In the genomic region with DNA sequence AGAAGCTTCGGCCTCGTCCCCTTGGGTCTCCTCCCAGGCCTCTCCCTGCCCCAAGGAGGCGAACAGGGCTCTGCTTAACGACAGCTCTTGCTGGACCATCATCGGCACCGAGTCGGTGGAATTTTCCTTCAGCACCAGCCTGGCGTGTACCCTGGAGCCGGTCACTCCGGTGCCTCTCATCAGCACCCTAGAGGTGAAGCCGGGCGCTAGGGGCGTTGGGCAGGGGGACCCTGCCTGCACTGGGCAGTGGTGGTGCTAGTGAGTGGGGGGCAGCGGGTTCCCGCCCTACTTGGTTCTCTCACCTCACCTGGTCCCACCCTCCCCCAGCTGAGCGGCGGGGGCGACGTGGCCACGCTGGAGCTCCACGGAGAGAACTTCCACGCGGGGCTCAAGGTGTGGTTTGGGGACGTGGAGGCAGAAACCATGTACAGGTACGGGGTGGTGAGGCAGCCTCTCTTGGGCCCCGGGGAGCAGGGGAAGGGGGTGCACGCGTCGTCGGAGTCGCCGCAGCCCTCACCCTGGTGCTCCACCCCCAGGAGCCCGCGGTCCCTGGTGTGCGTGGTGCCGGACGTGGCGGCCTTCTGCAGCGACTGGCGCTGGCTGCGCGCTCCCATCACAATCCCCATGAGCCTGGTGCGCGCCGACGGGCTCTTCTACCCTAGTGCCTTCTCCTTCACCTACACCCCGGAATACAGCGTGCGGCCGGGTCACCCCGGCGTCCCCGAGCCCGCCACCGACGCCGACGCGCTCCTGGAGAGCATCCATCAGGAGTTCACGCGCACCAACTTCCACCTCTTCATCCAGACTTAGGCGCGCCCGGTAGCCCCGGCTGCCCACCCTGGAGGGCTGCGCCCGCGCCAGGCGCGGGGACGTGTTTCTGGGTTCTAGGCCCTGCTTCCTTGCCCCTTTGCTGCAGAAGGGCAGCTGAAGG, we compare ENCODE assay signal across 17 cellular contexts. TPM values are rescaled to one million over a fixed set of nuclear protein-coding genes. Genes with fewer than 3 reads are reported as not detected.
A peak's percentile ranks its signal among the peaks of the same experiment; 100 is the strongest.
DNase-seq lines count a peak whose midpoint lies in the region; ATAC-seq, FAIRE-seq and TF ChIP-seq lines count a peak whose summit lies in the region.
"Had no signal": no experiment of that assay in that cellular context is flagged by ENCODE, and none has a peak within 500 bp of the region (broad histone marks: within the 10 kb centered on the region; RNA-seq: fewer than 3 reads in every experiment).

No MANE protein-coding gene starts in this region.

- ATAC-seq in activated naive CD4-positive, alpha-beta T cell treated with anti-CD3 and anti-CD28 coated beads, Interleukin-2, amount 50 U/mL, for 72 hours, result no peak
- ATAC-seq in RWPE2 (ENCODE audit: low read depth), result 0 out of 3 replicates have a peak, but pooled peaks have one; percentile 3
- ATAC-seq in K562, result no peak
- ATAC-seq in stimulated activated effector memory CD8-positive, alpha-beta T cell treated with anti-CD3 and anti-CD28 coated beads, Interleukin-12 subunit alpha, Interleukin-12 subunit beta, amount 100 ng/mL, for 72 hours, result peak; percentile 22
- no peak for ATAC-seq in GM18498 (IDR thresholded peaks at IDR 0.05; ENCODE audit: unreplicated experiment)
- ATAC-seq: GM12878 had no signal

- peaks cover 5% of the 10 kb centered on the region; the same call in 1 of the 2 replicates for H4K20me1 ChIP-seq in K562 (replicated peaks; ENCODE audit: control insufficient read depth, insufficient read depth, low read length)
- H4K20me1 ChIP-seq: BLaER1 had no signal

- peak; percentile 25 for DNase-seq in activated naive CD4-positive, alpha-beta T cell treated with anti-CD3 and anti-CD28 coated beads, Interleukin-2, amount 10 ng/mL, durations not matched to agents 7 days and 5 days
- no peak for DNase-seq in activated naive CD4-positive, alpha-beta T cell treated with anti-CD3 and anti-CD28 coated beads, Interleukin-2, amount 50 U/mL, for 72 hours (ENCODE audit: low spot score in 2 of 2)
- DNase-seq in RWPE2 (ENCODE audit: low spot score) (peak; percentile 82), K562 (ENCODE audit: extremely low read depth in 1 of 4, low spot score in 3 of 4) (no peak), AG20443 (ENCODE audit: low spot score) (no peak)
- DNase-seq in stimulated activated effector memory CD8-positive, alpha-beta T cell treated with anti-CD3 and anti-CD28 coated beads, Interleukin-12 subunit alpha, Interleukin-12 subunit beta, amount 100 ng/mL, for 72 hours (ENCODE audit: low spot score in 2 of 2), result no peak
- DNase-seq: CD8-positive, alpha-beta memory T cell; DMS79; GM23248; IMR-90 had no signal

- H3K4me3 Mint-ChIP-seq in activated naive CD4-positive, alpha-beta T cell treated with anti-CD3 and anti-CD28 coated beads, Interleukin-2, amount 10 ng/mL, durations not matched to agents 7 days and 5 days, result no peak overlapping the region
- no peak overlapping the region for H3K4me3 Mint-ChIP-seq in stimulated activated effector memory CD8-positive, alpha-beta T cell treated with anti-CD3 and anti-CD28 coated beads, Interleukin-12 subunit alpha, Interleukin-12 subunit beta, amount 100 ng/mL, for 72 hours

- H3K36me3 ChIP-seq in RWPE2 (ENCODE audit: low read depth) (no peaks in the 10 kb centered on the region), K562 (ENCODE audit: control insufficient read depth, insufficient read depth, low read length) (no peaks in the 10 kb centered on the region)
- H3K36me3 ChIP-seq: BLaER1 had no signal

- no peak overlapping the region for H2AFZ ChIP-seq in K562 (ENCODE audit: low read depth, low read length)
- H2AFZ ChIP-seq: GM23248 had no signal

- H3K79me2 ChIP-seq in K562 (ENCODE audit: control insufficient read depth, insufficient read depth, low read length), result no peaks in the 10 kb centered on the region

- no peaks in the 10 kb centered on the region for H3K36me3 Mint-ChIP-seq in activated naive CD4-positive, alpha-beta T cell treated with anti-CD3 and anti-CD28 coated beads, Interleukin-2, amount 10 ng/mL, durations not matched to agents 7 days and 5 days
- no peaks in the 10 kb centered on the region for H3K36me3 Mint-ChIP-seq in activated naive CD4-positive, alpha-beta T cell treated with anti-CD3 and anti-CD28 coated beads, Interleukin-2, amount 50 U/mL, for 72 hours
- no peaks in the 10 kb centered on the region for H3K36me3 Mint-ChIP-seq in stimulated activated effector memory CD8-positive, alpha-beta T cell treated with anti-CD3 and anti-CD28 coated beads, Interleukin-12 subunit alpha, Interleukin-12 subunit beta, amount 100 ng/mL, for 72 hours
- H3K36me3 Mint-ChIP-seq: CD8-positive, alpha-beta memory T cell had no signal

- H3K9me1 ChIP-seq in K562 (ENCODE audit: control insufficient read depth, insufficient read depth, low read length), result peaks cover 3% of the 10 kb centered on the region

- H3K27ac ChIP-seq in RWPE2 (ENCODE audit: poor library complexity, severe bottlenecking) (no peak overlapping the region), K562 (ENCODE audit: extremely low read depth, low read depth, low read length) (no peak overlapping the region)
- H3K27ac ChIP-seq: A549, BLaER1, GM23248 had no signal

- BruUV-seq in K562 (replicated peaks; lab: Mats Ljungman, UMichigan), result no TSS peak

- H3K27ac Mint-ChIP-seq in activated naive CD4-positive, alpha-beta T cell treated with anti-CD3 and anti-CD28 coated beads, Interleukin-2, amount 10 ng/mL, durations not matched to agents 7 days and 5 days, result no peak overlapping the region
- no peak overlapping the region for H3K27ac Mint-ChIP-seq in activated naive CD4-positive, alpha-beta T cell treated with anti-CD3 and anti-CD28 coated beads, Interleukin-2, amount 50 U/mL, for 72 hours
- no peak overlapping the region for H3K27ac Mint-ChIP-seq in stimulated activated effector memory CD8-positive, alpha-beta T cell treated with anti-CD3 and anti-CD28 coated beads, Interleukin-12 subunit alpha, Interleukin-12 subunit beta, amount 100 ng/mL, for 72 hours
- H3K27ac Mint-ChIP-seq: CD8-positive, alpha-beta memory T cell had no signal

- FAIRE-seq in K562 (lab: Jason Lieb, UNC), result no peak
- FAIRE-seq: A549, GM12878, H54 had no signal

- H3K4me1 Mint-ChIP-seq in activated naive CD4-positive, alpha-beta T cell treated with anti-CD3 and anti-CD28 coated beads, Interleukin-2, amount 10 ng/mL, durations not matched to agents 7 days and 5 days, result peaks cover 46% of the 10 kb centered on the region
- peaks cover 33% of the 10 kb centered on the region for H3K4me1 Mint-ChIP-seq in stimulated activated effector memory CD8-positive, alpha-beta T cell treated with anti-CD3 and anti-CD28 coated beads, Interleukin-12 subunit alpha, Interleukin-12 subunit beta, amount 100 ng/mL, for 72 hours

- 17% methylated on average over 52 of the region's 71 CpGs for WGBS in K562 (ENCODE audit: insufficient coverage, low coverage, missing lambda C conversion rate)

- TF ChIP-seq POLR2A in K562 (conservative IDR thresholded peaks at IDR 0.05), result no peak

- CTCF ChIA-PET in activated naive CD4-positive, alpha-beta T cell treated with anti-CD3 and anti-CD28 coated beads, Interleukin-2, amount 10 ng/mL, durations not matched to agents 7 days and 5 days (lab: Charles Lee), result interaction anchor here (0.8 to 5.6 kb wide), 6 partner anchors 14 to 454 kb away, joined by 3 to 40 read pairs (median 10); no protein-coding TSS in a partner anchor
- CTCF ChIA-PET in K562 (lab: Yijun Ruan, JAX; ENCODE audit: low intra/inter-chr PET ratio), result interaction anchor here (0.9 kb wide), 1 partner anchor 454 kb away, joined by 3 read pairs; no protein-coding TSS in a partner anchor

- TF ChIP-seq EP300 in K562 (IDR thresholded peaks at IDR 0.05; ENCODE audit: low read length), result no peak

- peaks cover 72% of the 10 kb centered on the region for H3K27me3 Mint-ChIP-seq in activated naive CD4-positive, alpha-beta T cell treated with anti-CD3 and anti-CD28 coated beads, Interleukin-2, amount 10 ng/mL, durations not matched to agents 7 days and 5 days

- intact Hi-C loops in K562 (cut with micrococcal nuclease), result loop anchor here (10.0 kb wide), 1 partner anchor 228 kb away; a partner anchor contains a TSS

- H3K27me3 ChIP-seq in RWPE2 (ENCODE audit: insufficient read depth, poor library complexity, severe bottlenecking) (peaks cover 30% of the 10 kb centered on the region), K562 (ENCODE audit: control insufficient read depth in 2 of 2, insufficient read depth in 2 of 2, low read length in 2 of 2) (peaks cover 13 to 47% of the 10 kb centered on the region in 2 experiments; a peak in 4 of 5 replicates)
- H3K27me3 ChIP-seq: BLaER1 had no signal

- peaks cover 2% of the 10 kb centered on the region for H3K4me1 ChIP-seq in RWPE2 (ENCODE audit: insufficient read depth, poor library complexity, severe bottlenecking)
- H3K4me1 ChIP-seq in K562 (replicated peaks in 1 of 2; ENCODE audit: control insufficient read depth in 2 of 2, insufficient read depth in 2 of 2, low read length in 2 of 2), result peaks cover 0 to 22% of the 10 kb centered on the region in 2 experiments; a peak in 2 of 5 replicates
- H3K4me1 ChIP-seq: A549 had no signal

- no peak for TF ChIP-seq RAD21 in K562 (CRISPR knock-in tag; conservative IDR thresholded peaks at IDR 0.05 in 1 of 2, IDR thresholded peaks at IDR 0.05 in 1 of 2)

- H3K4me2 ChIP-seq in K562 (ENCODE audit: insufficient read depth, low read length), result no peak overlapping the region
- H3K4me2 ChIP-seq: A549 had no signal

- in situ Hi-C loops in K562 (cut with MboI), result no loop called here

- no peak overlapping the region for H3K9ac ChIP-seq in K562 (ENCODE audit: insufficient read depth in 1 of 2, low read depth in 2 of 2, low read length in 2 of 2)
- H3K9ac ChIP-seq: BLaER1, GM23248 had no signal

- POLR2A ChIA-PET in K562 (lab: Yijun Ruan, JAX), result interaction anchor here (0.6 to 1.1 kb wide), 6 partner anchors 9 to 349 kb away, joined by 3 read pairs; no protein-coding TSS in a partner anchor

- H3K9me3 ChIP-seq in RWPE2 (ENCODE audit: severe bottlenecking) (no peaks in the 10 kb centered on the region), K562 (replicated peaks; ENCODE audit: control insufficient read depth, insufficient read depth, low read depth, low read length) (no peaks in the 10 kb centered on the region)
- H3K9me3 ChIP-seq: A549, BLaER1 had no signal

- no peak overlapping the region for H3K4me3 ChIP-seq in RWPE2 (ENCODE audit: severe bottlenecking)
- no peak overlapping the region for H3K4me3 ChIP-seq in K562
- H3K4me3 ChIP-seq: A549, BLaER1, GM12878, GM23248 had no signal

- TF ChIP-seq CTCF in RWPE2 (IDR thresholded peaks at IDR 0.05; ENCODE audit: poor library complexity, severe bottlenecking) (no peak), K562 (IDR thresholded peaks at IDR 0.05 in 2 of 3, conservative IDR thresholded peaks at IDR 0.05 in 1 of 3; ENCODE audit: insufficient read depth in 2 of 3, low read depth in 1 of 3, low read length in 3 of 3) (no peak)

- H3K9me3 Mint-ChIP-seq in activated naive CD4-positive, alpha-beta T cell treated with anti-CD3 and anti-CD28 coated beads, Interleukin-2, amount 10 ng/mL, durations not matched to agents 7 days and 5 days, result no peaks in the 10 kb centered on the region
- no peaks in the 10 kb centered on the region for H3K9me3 Mint-ChIP-seq in activated naive CD4-positive, alpha-beta T cell treated with anti-CD3 and anti-CD28 coated beads, Interleukin-2, amount 50 U/mL, for 72 hours
- no peaks in the 10 kb centered on the region for H3K9me3 Mint-ChIP-seq in stimulated activated effector memory CD8-positive, alpha-beta T cell treated with anti-CD3 and anti-CD28 coated beads, Interleukin-12 subunit alpha, Interleukin-12 subunit beta, amount 100 ng/mL, for 72 hours

RNA-seq across cellular contexts. Expression of a gene that starts 8.3 kb away (rescaled TPM):
- 1 to 10 TPM in 1 of 2 donors, under 1 TPM in 1; 0.11 to 1.4 TPM for total RNA-seq in activated naive CD4-positive, alpha-beta T cell treated with anti-CD3 and anti-CD28 coated beads, Interleukin-2, amount 50 U/mL, for 72 hours
- total RNA-seq in K562 (2011; cell fraction: chromatin; rRNA removed; ENCODE audit: low replicate concordance), result not detected in 2 replicates
- total RNA-seq in K562 (2011; cell fraction: nucleolus; rRNA removed), result not detected in 2 replicates
- not detected in 2 replicates for total RNA-seq in K562 (2011; cell fraction: nucleoplasm; rRNA removed)
- total RNA-seq in K562 (2014; rRNA removed) (0.09 and 0.24 TPM in 2 replicates), K562 (2014; rRNA removed; fragmentation: Illumina TruSeq; extraction: Trizol) (not detected in 2 replicates), K562 (2015; rRNA removed; fragmentation: Illumina TruSeq; extraction: Trizol) (not detected in 2 replicates), K562 (2021) (0.13 TPM in 1 of 2 replicates, not detected in the other)
- polyA plus RNA-seq in K562 (2011; rRNA removed) (not detected in 2 replicates), K562 (2014; fragmentation: Illumina TruSeq; extraction: Trizol) (not detected in 2 replicates), K562 (2014; fragmentation: Nextera tagmentation; extraction: Ambion mirVana) (not detected), K562 (2014; rRNA removed) (0.20 TPM in 1 of 2 replicates, not detected in the other)
- 0.15 TPM in 1 of 2 replicates, not detected in the other for polyA plus RNA-seq in K562 (2011; cell fraction: cytosol; rRNA removed)
- 0.08 TPM in 1 of 2 replicates, not detected in the other for polyA plus RNA-seq in K562 (2011; cell fraction: nucleus; rRNA removed)
- 0.04 TPM in 1 of 2 replicates, not detected in the other for polyA plus RNA-seq in K562 (2012)
- polyA minus RNA-seq in K562 (2011; rRNA and poly(A)+ RNA removed), result not detected in 2 replicates
- polyA minus RNA-seq in K562 (2011; cell fraction: cytosol; rRNA and poly(A)+ RNA removed), result not detected in 2 replicates
- polyA minus RNA-seq in K562 (2011; cell fraction: nucleus; rRNA and poly(A)+ RNA removed), result not detected in 2 replicates
- total RNA-seq: G401, GM12878, GM23248, IMR-90 had no signal
- polyA plus RNA-seq: AG04450; CD8-positive, alpha-beta memory T cell; GM23248 had no signal

RNA-seq across cellular contexts. Expression of a gene that starts 9.8 kb away (rescaled TPM):
- not detected for total RNA-seq in activated naive CD4-positive, alpha-beta T cell treated with anti-CD3 and anti-CD28 coated beads, Interleukin-2, amount 50 U/mL, for 72 hours
- total RNA-seq in K562 (2011; cell fraction: chromatin; rRNA removed; ENCODE audit: low replicate concordance), result not detected in 2 replicates
- total RNA-seq in K562 (2011; cell fraction: nucleolus; rRNA removed), result not detected in 2 replicates
- total RNA-seq in K562 (2011; cell fraction: nucleoplasm; rRNA removed), result not detected in 2 replicates
- total RNA-seq in K562 (2014; rRNA removed) (not detected in 2 replicates), K562 (2014; rRNA removed; fragmentation: Illumina TruSeq; extraction: Trizol) (not detected in 2 replicates), K562 (2015; rRNA removed; fragmentation: Illumina TruSeq; extraction: Trizol) (not detected in 2 replicates), K562 (2021) (not detected in 2 replicates)
- polyA plus RNA-seq in K562 (2011; rRNA removed) (not detected in 2 replicates), K562 (2014; fragmentation: Illumina TruSeq; extraction: Trizol) (not detected in 2 replicates), K562 (2014; fragmentation: Nextera tagmentation; extraction: Ambion mirVana) (not detected), K562 (2014; rRNA removed) (not detected in 2 replicates)
- polyA plus RNA-seq in K562 (2011; cell fraction: cytosol; rRNA removed), result not detected in 2 replicates
- not detected in 2 replicates for polyA plus RNA-seq in K562 (2011; cell fraction: nucleus; rRNA removed)
- not detected in 2 replicates for polyA plus RNA-seq in K562 (2012)
- polyA minus RNA-seq in K562 (2011; rRNA and poly(A)+ RNA removed), result not detected in 2 replicates
- polyA minus RNA-seq in K562 (2011; cell fraction: cytosol; rRNA and poly(A)+ RNA removed), result not detected in 2 replicates
- not detected in 2 replicates for polyA minus RNA-seq in K562 (2011; cell fraction: nucleus; rRNA and poly(A)+ RNA removed)
- total RNA-seq: CD8-positive, alpha-beta memory T cell; G401; GM23248; IMR-90 had no signal
- polyA plus RNA-seq: A549; AG04450; CD8-positive, alpha-beta memory T cell; GM12878; GM23248; IMR-90 had no signal

RNA-seq across cellular contexts. Expression of a gene that starts 31.8 kb away (rescaled TPM):
- total RNA-seq in activated naive CD4-positive, alpha-beta T cell treated with anti-CD3 and anti-CD28 coated beads, Interleukin-2, amount 50 U/mL, for 72 hours, result 10 to 100 TPM; 23.5 to 33.0 TPM
- 3.6 and 8.4 TPM in 2 replicates for total RNA-seq in K562 (2011; cell fraction: chromatin; rRNA removed; ENCODE audit: low replicate concordance)
- 8.3 and 10.0 TPM in 2 replicates for total RNA-seq in K562 (2011; cell fraction: nucleolus; rRNA removed)
- total RNA-seq in K562 (2011; cell fraction: nucleoplasm; rRNA removed), result 9.6 and 14.5 TPM in 2 replicates
- total RNA-seq in K562 (2014; rRNA removed) (6.0 and 6.9 TPM in 2 replicates), K562 (2014; rRNA removed; fragmentation: Illumina TruSeq; extraction: Trizol) (6.3 and 7.5 TPM in 2 replicates), K562 (2015; rRNA removed; fragmentation: Illumina TruSeq; extraction: Trizol) (8.9 and 9.7 TPM in 2 replicates), K562 (2021) (8.7 and 10.7 TPM in 2 replicates)
- polyA plus RNA-seq in K562 (2011; rRNA removed) (4.7 and 5.3 TPM in 2 replicates), K562 (2014; fragmentation: Illumina TruSeq; extraction: Trizol) (7.8 and 8.4 TPM in 2 replicates), K562 (2014; fragmentation: Nextera tagmentation; extraction: Ambion mirVana) (1 to 10 TPM; 2.1 to 4.2 TPM), K562 (2014; rRNA removed) (6.4 and 6.7 TPM in 2 replicates)
- polyA plus RNA-seq in K562 (2011; cell fraction: cytosol; rRNA removed), result 3.7 and 4.4 TPM in 2 replicates
- 2.4 and 3.4 TPM in 2 replicates for polyA plus RNA-seq in K562 (2011; cell fraction: nucleus; rRNA removed)
- polyA plus RNA-seq in K562 (2012), result 9.2 and 11.6 TPM in 2 replicates
- 9.0 and 9.1 TPM in 2 replicates for polyA minus RNA-seq in K562 (2011; rRNA and poly(A)+ RNA removed)
- polyA minus RNA-seq in K562 (2011; cell fraction: cytosol; rRNA and poly(A)+ RNA removed), result 6.7 and 7.5 TPM in 2 replicates
- 1.2 and 1.7 TPM in 2 replicates for polyA minus RNA-seq in K562 (2011; cell fraction: nucleus; rRNA and poly(A)+ RNA removed)

RNA-seq across cellular contexts. Expression of a gene that starts 46.5 kb away (rescaled TPM):
- 10 to 100 TPM; 28.0 to 33.3 TPM for total RNA-seq in activated naive CD4-positive, alpha-beta T cell treated with anti-CD3 and anti-CD28 coated beads, Interleukin-2, amount 50 U/mL, for 72 hours
- total RNA-seq in K562 (2011; cell fraction: chromatin; rRNA removed; ENCODE audit: low replicate concordance), result 34.4 and 53.1 TPM in 2 replicates
- 52.6 and 58.5 TPM in 2 replicates for total RNA-seq in K562 (2011; cell fraction: nucleolus; rRNA removed)
- 50.7 and 61.6 TPM in 2 replicates for total RNA-seq in K562 (2011; cell fraction: nucleoplasm; rRNA removed)
- total RNA-seq in K562 (2014; rRNA removed) (11.1 and 17.5 TPM in 2 replicates), K562 (2014; rRNA removed; fragmentation: Illumina TruSeq; extraction: Trizol) (14.3 and 15.3 TPM in 2 replicates), K562 (2015; rRNA removed; fragmentation: Illumina TruSeq; extraction: Trizol) (16.4 and 17.5 TPM in 2 replicates), K562 (2021) (20.4 and 23.9 TPM in 2 replicates)
- polyA plus RNA-seq in K562 (2011; rRNA removed) (18.2 and 20.2 TPM in 2 replicates), K562 (2014; fragmentation: Illumina TruSeq; extraction: Trizol) (14.6 and 15.7 TPM in 2 replicates), K562 (2014; fragmentation: Nextera tagmentation; extraction: Ambion mirVana) (10 to 100 TPM; 16.4 to 25.2 TPM), K562 (2014; rRNA removed) (20.4 and 23.1 TPM in 2 replicates)
- polyA plus RNA-seq in K562 (2011; cell fraction: cytosol; rRNA removed), result 35.0 and 82.1 TPM in 2 replicates
- 19.4 and 23.5 TPM in 2 replicates for polyA plus RNA-seq in K562 (2011; cell fraction: nucleus; rRNA removed)
- polyA plus RNA-seq in K562 (2012), result 13.0 and 20.4 TPM in 2 replicates
- 23.2 and 26.3 TPM in 2 replicates for polyA minus RNA-seq in K562 (2011; rRNA and poly(A)+ RNA removed)
- 15.1 and 22.5 TPM in 2 replicates for polyA minus RNA-seq in K562 (2011; cell fraction: cytosol; rRNA and poly(A)+ RNA removed)
- 19.5 and 28.4 TPM in 2 replicates for polyA minus RNA-seq in K562 (2011; cell fraction: nucleus; rRNA and poly(A)+ RNA removed)

Comparison
In these comparisons a context has a peak if more than half of its experiments do, and no peak if none do; other contexts are left out.
1. DNase-seq: peak in activated naive CD4-positive, alpha-beta T cell treated with anti-CD3 and anti-CD28 coated beads, Interleukin-2, amount 10 ng/mL, durations not matched to agents 7 days and 5 days (single experiment) and RWPE2 (single experiment); none in activated naive CD4-positive, alpha-beta T cell treated with anti-CD3 and anti-CD28 coated beads, Interleukin-2, amount 50 U/mL, for 72 hours (0 of 2), K562 (0 of 4), stimulated activated effector memory CD8-positive, alpha-beta T cell treated with anti-CD3 and anti-CD28 coated beads, Interleukin-12 subunit alpha, Interleukin-12 subunit beta, amount 100 ng/mL, for 72 hours (0 of 2) and AG20443 (single experiment).
2. ATAC-seq: peak in RWPE2 (single experiment) and stimulated activated effector memory CD8-positive, alpha-beta T cell treated with anti-CD3 and anti-CD28 coated beads, Interleukin-12 subunit alpha, Interleukin-12 subunit beta, amount 100 ng/mL, for 72 hours (single experiment); none in activated naive CD4-positive, alpha-beta T cell treated with anti-CD3 and anti-CD28 coated beads, Interleukin-2, amount 50 U/mL, for 72 hours (0 of 2), K562 (single experiment) and GM18498 (single experiment).